9 cellular contexts compared by ENCODE assay signal in the genomic region with DNA sequence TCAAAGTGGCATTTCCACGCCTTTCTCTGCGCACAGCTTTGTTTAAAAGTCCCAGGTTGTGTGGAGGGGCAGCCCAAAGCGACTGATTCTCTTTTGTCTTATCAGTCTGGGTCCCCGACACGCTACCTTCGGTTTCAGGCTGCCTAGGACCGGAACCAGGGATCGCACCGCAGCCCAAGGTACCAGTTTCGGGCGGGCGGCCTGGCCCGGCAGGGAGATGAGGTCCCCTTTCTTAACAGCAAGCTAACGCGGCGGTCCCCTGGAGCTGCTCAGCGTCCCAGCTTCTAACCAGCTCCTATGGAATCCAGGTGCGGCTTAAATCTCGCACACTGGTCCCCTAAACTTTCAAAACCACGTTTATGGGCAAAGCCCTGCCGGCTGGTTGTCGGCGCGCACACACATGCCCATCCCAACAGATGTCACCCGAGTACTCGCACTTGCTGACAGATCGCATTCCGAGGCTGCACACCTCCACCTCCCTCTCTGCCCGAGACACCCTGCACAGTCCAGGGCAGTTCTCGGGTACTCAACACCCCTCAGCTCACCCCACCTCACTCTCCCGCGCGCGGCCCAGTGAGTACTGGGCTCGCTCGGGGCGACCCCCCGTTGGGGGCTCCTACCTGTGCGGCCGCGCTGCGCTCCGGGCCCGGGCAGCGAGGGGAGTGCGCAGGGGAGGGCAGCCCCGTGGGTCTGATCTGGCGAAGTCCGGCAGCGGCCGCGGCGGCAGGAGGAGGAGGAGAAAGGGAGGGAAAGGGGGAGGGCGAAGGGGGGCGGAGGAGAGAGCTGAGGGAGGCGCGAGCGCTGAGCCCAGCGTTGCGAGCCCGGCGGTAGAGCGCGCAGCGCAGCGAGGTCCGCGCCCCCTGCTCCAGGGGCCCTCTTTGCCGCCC. TPM values are rescaled to one million over a fixed set of nuclear protein-coding genes. Genes with fewer than 3 reads are reported as not detected.
DNase-seq lines count a peak whose midpoint lies in the region; ATAC-seq and TF ChIP-seq lines count a peak whose summit lies in the region.
"Had no signal": no experiment of that assay in that cellular context is flagged by ENCODE, and none has a peak within 500 bp of the region (broad histone marks: within the 10 kb centered on the region; RNA-seq: fewer than 3 reads in every experiment).

A gene with protein sequence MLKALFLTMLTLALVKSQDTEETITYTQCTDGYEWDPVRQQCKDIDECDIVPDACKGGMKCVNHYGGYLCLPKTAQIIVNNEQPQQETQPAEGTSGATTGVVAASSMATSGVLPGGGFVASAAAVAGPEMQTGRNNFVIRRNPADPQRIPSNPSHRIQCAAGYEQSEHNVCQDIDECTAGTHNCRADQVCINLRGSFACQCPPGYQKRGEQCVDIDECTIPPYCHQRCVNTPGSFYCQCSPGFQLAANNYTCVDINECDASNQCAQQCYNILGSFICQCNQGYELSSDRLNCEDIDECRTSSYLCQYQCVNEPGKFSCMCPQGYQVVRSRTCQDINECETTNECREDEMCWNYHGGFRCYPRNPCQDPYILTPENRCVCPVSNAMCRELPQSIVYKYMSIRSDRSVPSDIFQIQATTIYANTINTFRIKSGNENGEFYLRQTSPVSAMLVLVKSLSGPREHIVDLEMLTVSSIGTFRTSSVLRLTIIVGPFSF (minus strand): TSS at position 692 of the 887 bp plus-strand sequence. CDS start 1,342 bp downstream, outside the sequence.

- no peak for TF ChIP-seq POLR2A in adrenal gland (IDR thresholded peaks at IDR 0.05)

- CTCF ChIA-PET in CD8-positive, alpha-beta memory T cell (lab: Charles Lee) = no interaction called here

- intact Hi-C loops in adrenal gland (cut with DNase I) (no loop called here), left ventricle myocardium superior (cut with micrococcal nuclease) (no loop called here)

- H3K4me1 Mint-ChIP-seq in activated T-cell treated with anti-CD3 and anti-CD28 coated beads, Interleukin-2, amount 50 U/mL, for 24 hours (ENCODE audit: low read depth) = peaks cover 7% of the 10 kb centered on the region
- peaks cover 0 to 12% (median 0%) of the 10 kb centered on the region in 3 donors for H3K4me1 Mint-ChIP-seq in CD8-positive, alpha-beta memory T cell

- no peaks in the 10 kb centered on the region for H3K9me3 Mint-ChIP-seq in activated T-cell treated with anti-CD3 and anti-CD28 coated beads, Interleukin-2, amount 50 U/mL, for 24 hours
- peaks cover 0 to 8% (median 3%) of the 10 kb centered on the region in 5 donors for H3K9me3 Mint-ChIP-seq in CD8-positive, alpha-beta memory T cell

- H3K4me1 ChIP-seq in adrenal gland (replicated peaks in 1 of 2) = peaks cover 6 to 7% of the 10 kb centered on the region in 2 donors
- no peaks in the 10 kb centered on the region for H3K4me1 ChIP-seq in CD8-positive, alpha-beta memory T cell (ENCODE audit: insufficient read depth, low read length)

- peak within 1 kb of the TSS in 2 of 4 donors; percentile 13 to 69 for H3K4me3 ChIP-seq in adrenal gland
- H3K4me3 ChIP-seq in CD8-positive, alpha-beta memory T cell (ENCODE audit: low read length) = no peak within 1 kb of the TSS

- POLR2A ChIA-PET in CD8-positive, alpha-beta memory T cell (lab: Charles Lee) = no interaction called here

- no peaks in the 10 kb centered on the region for H3K36me3 ChIP-seq in adrenal gland (replicated peaks in 1 of 2)
- no peaks in the 10 kb centered on the region for H3K36me3 ChIP-seq in CD8-positive, alpha-beta memory T cell (ENCODE audit: insufficient read depth, low read length)

- peaks cover 44% of the 10 kb centered on the region for H3K27me3 Mint-ChIP-seq in activated T-cell treated with anti-CD3 and anti-CD28 coated beads, Interleukin-2, amount 50 U/mL, for 24 hours
- H3K27me3 Mint-ChIP-seq in CD8-positive, alpha-beta memory T cell = peaks cover 22 to 37% of the 10 kb centered on the region in 2 donors

- WGBS in adrenal gland, 4 donors = 2 to 5% (median 3%) methylated on average over 16 to 69 of the region's 69 CpGs

- H3K9me3 ChIP-seq in adrenal gland (replicated peaks in 1 of 3) = no peaks in the 10 kb centered on the region
- no peaks in the 10 kb centered on the region for H3K9me3 ChIP-seq in CD8-positive, alpha-beta memory T cell (ENCODE audit: low read length)

- DNase-seq in activated T-cell treated with anti-CD3 and anti-CD28 coated beads, Interleukin-2, amount 50 U/mL, for 24 hours = no peak
- no peak for DNase-seq in activated T-cell treated with anti-CD3 and anti-CD28 coated beads, Interleukin-2, amount 50 U/mL, for 1 hour
- peak in 6 of 7 donors; percentile 23 to 52 (median 34) for DNase-seq in adrenal gland
- DNase-seq in left ventricle myocardium superior = peak; percentile 76
- DNase-seq in pulmonary artery endothelial cell (ENCODE audit: low read depth, low spot score) = peak; percentile 61
- no peak for DNase-seq in SHP77 (lab: John Stamatoyannopoulos, UW)
- DNase-seq in CD8-positive, alpha-beta memory T cell = no peak

- H3K27ac ChIP-seq in adrenal gland = peak within 1 kb of the TSS in 1 of 5 donors; percentile 61
- no peak within 1 kb of the TSS for H3K27ac ChIP-seq in CD8-positive, alpha-beta memory T cell (ENCODE audit: low read depth, low read length)

- no peak within 1 kb of the TSS for H3K27ac Mint-ChIP-seq in activated T-cell treated with anti-CD3 and anti-CD28 coated beads, Interleukin-2, amount 50 U/mL, for 24 hours
- no peak within 1 kb of the TSS for H3K27ac Mint-ChIP-seq in CD8-positive, alpha-beta memory T cell
- H3K27ac Mint-ChIP-seq: activated naive CD4-positive, alpha-beta T cell treated with anti-CD3 and anti-CD28 coated beads, Interleukin-2, amount 50 U/mL, for 72 hours had no signal

- peak; percentile 96 for ATAC-seq in left ventricle myocardium superior

- no peak for TF ChIP-seq EP300 in Ishikawa (IDR thresholded peaks at IDR 0.05; ENCODE audit: borderline replicate concordance)

- no peak for TF ChIP-seq CTCF in adrenal gland (IDR thresholded peaks at IDR 0.05)

- no peaks in the 10 kb centered on the region for H3K36me3 Mint-ChIP-seq in activated T-cell treated with anti-CD3 and anti-CD28 coated beads, Interleukin-2, amount 50 U/mL, for 24 hours (ENCODE audit: low read depth)
- H3K36me3 Mint-ChIP-seq in CD8-positive, alpha-beta memory T cell = no peaks in the 10 kb centered on the region
- H3K36me3 Mint-ChIP-seq: activated naive CD4-positive, alpha-beta T cell treated with anti-CD3 and anti-CD28 coated beads, Interleukin-2, amount 50 U/mL, for 72 hours had no signal

- peak within 1 kb of the TSS; percentile 27 for H3K4me3 Mint-ChIP-seq in activated T-cell treated with anti-CD3 and anti-CD28 coated beads, Interleukin-2, amount 50 U/mL, for 24 hours
- no peak within 1 kb of the TSS for H3K4me3 Mint-ChIP-seq in CD8-positive, alpha-beta memory T cell

- no peak; the same call in 1 of the 2 replicates for TF ChIP-seq RAD21 in Ishikawa (IDR thresholded peaks at IDR 0.05; ENCODE audit: low read depth)

- peaks cover 51% of the 10 kb centered on the region for H3K27me3 ChIP-seq in adrenal gland
- no peaks in the 10 kb centered on the region for H3K27me3 ChIP-seq in CD8-positive, alpha-beta memory T cell (ENCODE audit: insufficient read depth, low read length, poor library complexity, severe bottlenecking)

TF ChIP-seq in Ishikawa, 13 proteins besides CTCF, POLR2A, EP300 and RAD21:
- TF ChIP-seq TAF1 (IDR thresholded peaks at IDR 0.05; ENCODE audit: low read depth) (no peak), FOXM1 (IDR thresholded peaks at IDR 0.05; ENCODE audit: borderline replicate concordance, low read depth) (no peak), CEBPB (IDR thresholded peaks at IDR 0.05) (no peak), TEAD4 (IDR thresholded peaks at IDR 0.05) (peak; percentile 42)
- TF ChIP-seq, protein P1, sequence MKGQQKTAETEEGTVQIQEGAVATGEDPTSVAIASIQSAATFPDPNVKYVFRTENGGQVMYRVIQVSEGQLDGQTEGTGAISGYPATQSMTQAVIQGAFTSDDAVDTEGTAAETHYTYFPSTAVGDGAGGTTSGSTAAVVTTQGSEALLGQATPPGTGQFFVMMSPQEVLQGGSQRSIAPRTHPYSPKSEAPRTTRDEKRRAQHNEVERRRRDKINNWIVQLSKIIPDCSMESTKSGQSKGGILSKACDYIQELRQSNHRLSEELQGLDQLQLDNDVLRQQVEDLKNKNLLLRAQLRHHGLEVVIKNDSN (IDR thresholded peaks at IDR 0.05) = no peak
- TF ChIP-seq, protein P2, sequence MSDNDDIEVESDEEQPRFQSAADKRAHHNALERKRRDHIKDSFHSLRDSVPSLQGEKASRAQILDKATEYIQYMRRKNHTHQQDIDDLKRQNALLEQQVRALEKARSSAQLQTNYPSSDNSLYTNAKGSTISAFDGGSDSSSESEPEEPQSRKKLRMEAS (IDR thresholded peaks at IDR 0.05) = peak; percentile 51; the same call in 1 of the 2 replicates

RNA-seq across cellular contexts. Expression of the gene that starts here (rescaled TPM):
- total RNA-seq in adrenal gland = 100 to 1,000 TPM in 6 of 8 donors, 10 to 100 TPM in 2; 52.3 to 430 (median 219) TPM
- polyA plus RNA-seq in adrenal gland = 100 to 1,000 TPM in 1 of 3 donors, 10 to 100 TPM in 2; 44.8 to 130 (median 63.9) TPM
- 50.7 TPM for total RNA-seq in left ventricle myocardium superior
- total RNA-seq in pulmonary artery endothelial cell = 3,607 and 5,886 TPM in 2 replicates
- not detected for total RNA-seq in CD8-positive, alpha-beta memory T cell
- not detected for polyA plus RNA-seq in CD8-positive, alpha-beta memory T cell
- total RNA-seq: activated naive CD4-positive, alpha-beta T cell treated with anti-CD3 and anti-CD28 coated beads, Interleukin-2, amount 50 U/mL, for 72 hours had no signal

Comparison
In these comparisons a context has a peak if more than half of its experiments do, and no peak if none do; other contexts are left out.
1. RNA of the gene that starts here (total RNA-seq): 3,607 to 5,886 TPM in pulmonary artery endothelial cell, 52.3 to 430 TPM in adrenal gland and 50.7 TPM in left ventricle myocardium superior (single experiment); not detected in CD8-positive, alpha-beta memory T cell; every median in the first group is over 10 times any median in the second.
2. RNA of the gene that starts here (polyA plus RNA-seq): 44.8 to 130 TPM in adrenal gland; not detected in CD8-positive, alpha-beta memory T cell (single experiment); every median in the first group is over 10 times any median in the second.
3. DNase-seq: peak in adrenal gland (6 of 7), left ventricle myocardium superior (single experiment) and pulmonary artery endothelial cell (single experiment); none in activated T-cell treated with anti-CD3 and anti-CD28 coated beads, Interleukin-2, amount 50 U/mL, for 24 hours (single experiment), activated T-cell treated with anti-CD3 and anti-CD28 coated beads, Interleukin-2, amount 50 U/mL, for 1 hour (single experiment), SHP77 (0 of 2) and CD8-positive, alpha-beta memory T cell (0 of 5).